ENCODE assay signal across 8 cellular contexts in genomic region chr19:47256688-47257410, GRCh38. TPM values are rescaled to one million over a fixed set of nuclear protein-coding genes. Genes with fewer than 3 reads are reported as not detected.
A peak's percentile ranks its signal among the peaks of the same experiment; 100 is the strongest.
DNase-seq lines count a peak whose midpoint lies in the region; ATAC-seq lines count a peak whose summit lies in the region.

No MANE protein-coding gene starts in this region.

- ATAC-seq in naive B cell (ENCODE audit: low read depth in 2 of 2): peak; percentile 80 to 83

- H3K27ac Mint-ChIP-seq in naive B cell: peak overlapping the region; percentile 96 to 99 (median 99)

- no peaks in the 10 kb centered on the region for H3K27me3 Mint-ChIP-seq in naive B cell

- H3K4me3 Mint-ChIP-seq in naive B cell: peak overlapping the region; percentile 85 to 98 (median 94)

- H3K36me3 Mint-ChIP-seq in naive B cell: peaks cover 0 to 31% of the 10 kb centered on the region in 2 donors

- DNase-seq in DMS79 (lab: John Stamatoyannopoulos, UW) (peak; percentile 95), GOT3 (lab: John Stamatoyannopoulos, UW) (peak; percentile 100), LHCN-M2 (ENCODE audit: low read depth) (peak; percentile 96), RKO (ENCODE audit: low spot score) (peak; percentile 98), fibroblast of gingiva (ENCODE audit: low read depth) (peak; percentile 98), naive B cell (peak; percentile 98)
- DNase-seq in activated T-helper 1 cell treated with anti-CD3 and anti-CD28 coated beads, Interleukin-2, amount 50 U/mL, for 16 hours (ENCODE audit: low read depth in 1 of 2, low spot score in 1 of 2): peak; percentile 96 to 98
- DNase-seq in stimulated activated CD8-positive, alpha-beta memory T cell treated with anti-CD3 and anti-CD28 coated beads, Interleukin-7, amount 100 ng/mL, for 48 hours (ENCODE audit: extremely low read depth in 1 of 2, low read depth in 1 of 2): peak; percentile 99 to 100

- peaks cover 0 to 3% (median 0%) of the 10 kb centered on the region in 7 donors for H3K9me3 Mint-ChIP-seq in naive B cell

- H3K4me1 Mint-ChIP-seq in naive B cell: peaks cover 36 to 52% (median 43%) of the 10 kb centered on the region in 3 donors

RNA-seq across cellular contexts. Expression of gene CCDC9, which starts 0.5 kb away (rescaled TPM):
- total RNA-seq in LHCN-M2 (2014; rRNA removed): 4.9 and 16.2 TPM in 2 replicates
- polyA plus RNA-seq in LHCN-M2 (2012): 18.9 TPM
- polyA plus RNA-seq in naive B cell (ENCODE audit: low read depth in 6 of 6): 10 to 100 TPM in 2 of 6 donors, 1 to 10 TPM in 4; 7.8 to 13.2 (median 8.8) TPM

RNA-seq across cellular contexts. Expression of gene INAFM1, which starts 17.8 kb away (rescaled TPM):
- total RNA-seq in LHCN-M2 (2014; rRNA removed): 0.51 and 0.80 TPM in 2 replicates
- 7.5 TPM for polyA plus RNA-seq in LHCN-M2 (2012)
- 1 to 10 TPM; 3.9 to 7.7 (median 5.6) TPM for polyA plus RNA-seq in naive B cell (ENCODE audit: low read depth in 6 of 6)

RNA-seq across cellular contexts. Expression of gene BBC3, which starts 25.9 kb away (rescaled TPM):
- 3.3 and 6.8 TPM in 2 replicates for total RNA-seq in LHCN-M2 (2014; rRNA removed)
- polyA plus RNA-seq in LHCN-M2 (2012): 4.0 TPM
- polyA plus RNA-seq in naive B cell (ENCODE audit: low read depth in 6 of 6): 1 to 10 TPM in 2 of 6 donors, under 1 TPM in 4; 0.32 to 1.4 (median 0.70) TPM

RNA-seq across cellular contexts. Expression of gene C5AR1, which starts 52.8 kb away (rescaled TPM):
- not detected in 2 replicates for total RNA-seq in LHCN-M2 (2014; rRNA removed)
- 0.07 TPM for polyA plus RNA-seq in LHCN-M2 (2012)
- polyA plus RNA-seq in naive B cell (ENCODE audit: low read depth in 6 of 6): under 1 TPM in 5 of 6 donors, not detected in 1; 0.16 to 0.95 (median 0.21) TPM

Comparison
In these comparisons a context has a peak if more than half of its experiments do, and no peak if none do; other contexts are left out.
1. Peak in every context shown above with its lines: DNase-seq and ATAC-seq.